ENCODE assay signal across 8 cellular contexts in the genomic region with DNA sequence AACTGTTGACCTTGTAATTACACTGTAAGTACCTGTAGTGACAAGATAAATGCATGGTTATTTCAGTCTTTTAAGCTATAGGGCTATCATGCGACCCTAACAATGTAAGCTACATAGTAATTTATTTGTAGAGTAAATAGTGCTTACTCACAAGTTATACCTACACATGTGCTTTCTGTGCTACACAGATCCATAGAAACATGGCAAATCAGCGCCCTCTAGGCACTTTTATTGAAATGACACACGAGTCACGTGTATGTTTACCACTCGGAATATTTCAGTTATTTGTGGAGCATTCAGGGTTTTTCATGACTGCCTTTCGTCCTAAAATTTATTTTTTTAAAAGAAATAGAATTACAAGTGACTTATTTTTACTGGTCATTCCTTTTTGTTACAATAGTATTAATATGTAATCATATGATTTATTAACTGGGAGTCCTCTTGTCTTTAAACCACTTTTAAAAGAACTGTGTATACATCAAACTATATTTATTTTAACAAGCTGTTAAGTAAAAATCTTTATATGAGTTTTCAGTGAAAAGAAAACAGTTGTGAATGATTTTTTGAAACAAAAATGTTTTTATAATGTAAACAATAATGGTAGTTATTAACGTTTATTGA.
DNase-seq lines count a peak whose midpoint lies in the region; ATAC-seq and TF ChIP-seq lines count a peak whose summit lies in the region.

No MANE protein-coding gene starts in this region.

- no CpG with 5 or more reads among the region's 7 CpGs for WGBS in IMR-90 (ENCODE audit: extremely low coverage in 2 of 2, insufficient read length in 1 of 2), 2 experiments
- 15 to 21% (median 20%) methylated on average over 7 of the region's 7 CpGs for WGBS in spleen, 5 donors

- no peak overlapping the region for H3K56ac ChIP-seq in IMR-90 (ENCODE audit: extremely low read depth, insufficient read depth, low read length)

- H4K8ac ChIP-seq in IMR-90 (ENCODE audit: low read depth in 2 of 2, low read length in 2 of 2): no peak overlapping the region

- dilution Hi-C loops in IMR-90 (cut with HindIII; ENCODE audit: low sequenced_read_pairs, unreplicated experiment): no loop called here

- peak; percentile 51 for TF ChIP-seq CTCF in Calu3 (IDR thresholded peaks at IDR 0.05; ENCODE audit: unreplicated experiment)
- TF ChIP-seq CTCF in IMR-90 (conservative IDR thresholded peaks at IDR 0.05; ENCODE audit: low read depth, low read length): 0 out of 2 replicates have a peak, but pooled peaks have one; percentile 2
- TF ChIP-seq CTCF in foreskin keratinocyte (conservative IDR thresholded peaks at IDR 0.05): peak; percentile 76
- TF ChIP-seq CTCF in spleen (IDR thresholded peaks at IDR 0.05 in 8 of 11, conservative IDR thresholded peaks at IDR 0.05 in 3 of 11): peak in 9 of 11 experiments; percentile 9 to 46 (median 42)

- peak; percentile 89 for ATAC-seq in GM19463 (IDR thresholded peaks at IDR 0.05; ENCODE audit: unreplicated experiment)
- ATAC-seq in IMR-90 (ENCODE audit: low read depth): no peak
- ATAC-seq in foreskin keratinocyte: peak; percentile 91
- ATAC-seq in naive thymus-derived CD4-positive, alpha-beta T cell: no peak
- ATAC-seq in activated naive CD8-positive, alpha-beta T cell treated with anti-CD3 and anti-CD28 coated beads, Interleukin-2, amount 50 U/mL, for 24 hours: no peak

- H4K5ac ChIP-seq in IMR-90 (ENCODE audit: low read depth, low read length): no peak overlapping the region

- H3K36me3 ChIP-seq in IMR-90 (ENCODE audit: control insufficient read depth, insufficient read depth, low read length): no peaks in the 10 kb centered on the region
- no peaks in the 10 kb centered on the region for H3K36me3 ChIP-seq in spleen
- H3K36me3 ChIP-seq in naive thymus-derived CD4-positive, alpha-beta T cell (ENCODE audit: control insufficient read depth in 2 of 3, insufficient read depth in 3 of 3, low read length in 3 of 3): no peaks in the 10 kb centered on the region

- no peak overlapping the region for H3K23ac ChIP-seq in IMR-90 (ENCODE audit: low read depth, low read length)

- no peaks in the 10 kb centered on the region for H3K9me1 ChIP-seq in IMR-90 (ENCODE audit: insufficient read depth, low read length)

- H3K27ac Mint-ChIP-seq in Calu3 (ENCODE audit: unreplicated experiment): no peak overlapping the region
- no peak overlapping the region for H3K27ac Mint-ChIP-seq in naive thymus-derived CD4-positive, alpha-beta T cell
- H3K27ac Mint-ChIP-seq in activated naive CD8-positive, alpha-beta T cell treated with anti-CD3 and anti-CD28 coated beads, Interleukin-2, amount 50 U/mL, for 24 hours: no peak overlapping the region

- H4K20me1 ChIP-seq in IMR-90 (ENCODE audit: insufficient read depth, low read length): no peaks in the 10 kb centered on the region

- no peaks in the 10 kb centered on the region for H3K79me1 ChIP-seq in IMR-90 (ENCODE audit: low read depth in 1 of 2, low read length in 2 of 2)

- no peak overlapping the region for H2AFZ ChIP-seq in IMR-90 (replicated peaks; ENCODE audit: low read length, poor library complexity)

- in situ Hi-C loops in IMR-90 (cut with MboI; ENCODE audit: low sequenced_read_pairs): no loop called here

- H2AK5ac ChIP-seq in IMR-90 (ENCODE audit: low read depth, low read length): no peak overlapping the region

- H2BK120ac ChIP-seq in IMR-90 (ENCODE audit: low read depth, low read length): no peak overlapping the region

- H3K27ac ChIP-seq in IMR-90 (ENCODE audit: insufficient read depth, low read length): no peak overlapping the region
- H3K27ac ChIP-seq in foreskin keratinocyte: no peak overlapping the region
- H3K27ac ChIP-seq in spleen: no peak overlapping the region
- no peak overlapping the region for H3K27ac ChIP-seq in naive thymus-derived CD4-positive, alpha-beta T cell (ENCODE audit: low read depth, low read length)

- H3K27me3 ChIP-seq in IMR-90 (ENCODE audit: control insufficient read depth, insufficient read depth, low read length) (no peaks in the 10 kb centered on the region), foreskin keratinocyte (no peaks in the 10 kb centered on the region), spleen (replicated peaks in 1 of 7) (no peaks in the 10 kb centered on the region)
- no peaks in the 10 kb centered on the region for H3K27me3 ChIP-seq in naive thymus-derived CD4-positive, alpha-beta T cell (ENCODE audit: control insufficient read depth in 2 of 2, insufficient read depth in 2 of 2, low read length in 2 of 2)

- no peak overlapping the region for H2BK20ac ChIP-seq in IMR-90 (ENCODE audit: low read depth, low read length)

- H2BK15ac ChIP-seq in IMR-90 (ENCODE audit: low read depth, low read length): no peak overlapping the region

- no peak for TF ChIP-seq RAD21 in IMR-90 (IDR thresholded peaks at IDR 0.05; ENCODE audit: low read length)

- H3K18ac ChIP-seq in IMR-90 (ENCODE audit: low read depth, low read length): no peak overlapping the region

- no peaks in the 10 kb centered on the region for H3K9me3 Mint-ChIP-seq in Calu3 (ENCODE audit: low read depth, unreplicated experiment)
- peaks cover 0 to 8% (median 2%) of the 10 kb centered on the region in 11 donors for H3K9me3 Mint-ChIP-seq in naive thymus-derived CD4-positive, alpha-beta T cell
- peaks cover 4% of the 10 kb centered on the region for H3K9me3 Mint-ChIP-seq in activated naive CD8-positive, alpha-beta T cell treated with anti-CD3 and anti-CD28 coated beads, Interleukin-2, amount 50 U/mL, for 24 hours

- H3K4me3 ChIP-seq in IMR-90 (ENCODE audit: insufficient read depth, low read depth, low read length): no peak overlapping the region
- no peak overlapping the region for H3K4me3 ChIP-seq in spleen
- H3K4me3 ChIP-seq in naive thymus-derived CD4-positive, alpha-beta T cell (ENCODE audit: low read length): no peak overlapping the region

- no peak overlapping the region for H2AK9ac ChIP-seq in IMR-90 (replicated peaks; ENCODE audit: low read depth, low read length, poor library complexity)

- H3K4me1 Mint-ChIP-seq in Calu3 (ENCODE audit: low read depth, unreplicated experiment): no peaks in the 10 kb centered on the region
- no peaks in the 10 kb centered on the region for H3K4me1 Mint-ChIP-seq in naive thymus-derived CD4-positive, alpha-beta T cell
- no peaks in the 10 kb centered on the region for H3K4me1 Mint-ChIP-seq in activated naive CD8-positive, alpha-beta T cell treated with anti-CD3 and anti-CD28 coated beads, Interleukin-2, amount 50 U/mL, for 24 hours

- no peak overlapping the region for H4K91ac ChIP-seq in IMR-90 (ENCODE audit: insufficient read depth, low read depth, low read length)

- H3K36me3 Mint-ChIP-seq in Calu3 (ENCODE audit: insufficient read depth, unreplicated experiment): no peaks in the 10 kb centered on the region
- H3K36me3 Mint-ChIP-seq in naive thymus-derived CD4-positive, alpha-beta T cell: no peaks in the 10 kb centered on the region
- H3K36me3 Mint-ChIP-seq in activated naive CD8-positive, alpha-beta T cell treated with anti-CD3 and anti-CD28 coated beads, Interleukin-2, amount 50 U/mL, for 24 hours (ENCODE audit: low read depth): no peaks in the 10 kb centered on the region

- DNase-seq in Calu3 (peak; percentile 60), IMR-90 (no peak), SK-N-DZ (ENCODE audit: low spot score) (peak; percentile 60), foreskin keratinocyte (peak; percentile 24 to 52), spleen (no peak)
- DNase-seq in naive thymus-derived CD4-positive, alpha-beta T cell: no peak
- DNase-seq in activated naive CD8-positive, alpha-beta T cell treated with anti-CD3 and anti-CD28 coated beads, Interleukin-2, amount 50 U/mL, for 24 hours: no peak

- peaks cover 4% of the 10 kb centered on the region for H3K9me3 ChIP-seq in IMR-90 (ENCODE audit: control insufficient read depth, insufficient read depth, low read length)
- H3K9me3 ChIP-seq in spleen: no peaks in the 10 kb centered on the region
- H3K9me3 ChIP-seq in naive thymus-derived CD4-positive, alpha-beta T cell (ENCODE audit: control insufficient read depth in 2 of 3, low read length in 3 of 3): no peaks in the 10 kb centered on the region

- H2BK5ac ChIP-seq in IMR-90 (ENCODE audit: low read depth, low read length, poor library complexity, severe bottlenecking): no peak overlapping the region

- intact Hi-C loops in Calu3 (cut with micrococcal nuclease; ENCODE audit: unreplicated experiment) (loop anchor here (1.0 to 10.0 kb wide), 3 partner anchors 168 to 1419 kb away; no protein-coding TSS in a partner anchor), IMR-90 (cut with micrococcal nuclease) (no loop called here), spleen (cut with DNase I; ENCODE audit: low total_unique reads) (no loop called here)
- intact Hi-C loops in naive thymus-derived CD4-positive, alpha-beta T cell (cut with micrococcal nuclease): no loop called here

- BruUV-seq in Calu3 (replicated peaks; lab: Mats Ljungman, UMichigan): no TSS peak
- BruUV-seq in IMR-90 (replicated peaks; lab: Mats Ljungman, UMichigan): no TSS peak

- no peaks in the 10 kb centered on the region for H3K4me1 ChIP-seq in IMR-90 (ENCODE audit: control insufficient read depth, insufficient read depth, low read length)
- no peaks in the 10 kb centered on the region for H3K4me1 ChIP-seq in foreskin keratinocyte
- no peaks in the 10 kb centered on the region for H3K4me1 ChIP-seq in spleen
- no peaks in the 10 kb centered on the region for H3K4me1 ChIP-seq in naive thymus-derived CD4-positive, alpha-beta T cell (ENCODE audit: control insufficient read depth in 2 of 2, insufficient read depth in 2 of 2, low read length in 2 of 2)

- H3K4me3 Mint-ChIP-seq in Calu3 (ENCODE audit: low read depth, unreplicated experiment): no peak overlapping the region
- no peak overlapping the region for H3K4me3 Mint-ChIP-seq in naive thymus-derived CD4-positive, alpha-beta T cell
- H3K4me3 Mint-ChIP-seq in activated naive CD8-positive, alpha-beta T cell treated with anti-CD3 and anti-CD28 coated beads, Interleukin-2, amount 50 U/mL, for 24 hours: no peak overlapping the region

- H3K27me3 Mint-ChIP-seq in Calu3 (ENCODE audit: unreplicated experiment): no peaks in the 10 kb centered on the region
- no peaks in the 10 kb centered on the region for H3K27me3 Mint-ChIP-seq in naive thymus-derived CD4-positive, alpha-beta T cell
- no peaks in the 10 kb centered on the region for H3K27me3 Mint-ChIP-seq in activated naive CD8-positive, alpha-beta T cell treated with anti-CD3 and anti-CD28 coated beads, Interleukin-2, amount 50 U/mL, for 24 hours

- POLR2A ChIA-PET in IMR-90 (lab: Charles Lee; ENCODE audit: unreplicated experiment): no interaction called here
- POLR2A ChIA-PET in naive thymus-derived CD4-positive, alpha-beta T cell (lab: Charles Lee): no interaction called here

- H3K4ac ChIP-seq in IMR-90 (ENCODE audit: low read depth, low read length): no peak overlapping the region

- H3K9ac ChIP-seq in IMR-90 (ENCODE audit: low read depth, low read length): no peak overlapping the region

- H3K14ac ChIP-seq in IMR-90 (replicated peaks; ENCODE audit: low read depth, low read length): no peak overlapping the region

- H3K4me2 ChIP-seq in IMR-90 (ENCODE audit: low read depth, low read length): no peak overlapping the region

- no peak for TF ChIP-seq POLR2A in IMR-90 (IDR thresholded peaks at IDR 0.05; ENCODE audit: low read depth, low read length)
- TF ChIP-seq POLR2A in spleen (IDR thresholded peaks at IDR 0.05): no peak

- CTCF ChIA-PET in Calu3 (lab: Charles Lee): interaction anchor here (0.9 to 1.2 kb wide), 2 partner anchors 283 to 517 kb away, joined by 3 read pairs; no protein-coding TSS in a partner anchor
- CTCF ChIA-PET in IMR-90 (lab: Yijun Ruan, JAX): interaction anchor here (0.6 to 0.7 kb wide), 2 partner anchors 10 to 414 kb away, joined by 3 read pairs; no protein-coding TSS in a partner anchor
- CTCF ChIA-PET in naive thymus-derived CD4-positive, alpha-beta T cell (lab: Charles Lee): no interaction called here

Comparison
In these comparisons a context has a peak if more than half of its experiments do, and no peak if none do; other contexts are left out.
1. DNase-seq: peak in Calu3 (single experiment), SK-N-DZ (single experiment) and foreskin keratinocyte (2 of 2); none in IMR-90 (single experiment), spleen (single experiment), naive thymus-derived CD4-positive, alpha-beta T cell (0 of 9) and activated naive CD8-positive, alpha-beta T cell treated with anti-CD3 and anti-CD28 coated beads, Interleukin-2, amount 50 U/mL, for 24 hours (single experiment).
2. CTCF ChIP-seq: peak in every context shown above with its lines; median percentile 76 in foreskin keratinocyte; 51 in Calu3; 42 in spleen; 2 in IMR-90.
3. ATAC-seq: peak in GM19463 (single experiment) and foreskin keratinocyte (single experiment); none in IMR-90 (single experiment), naive thymus-derived CD4-positive, alpha-beta T cell (single experiment) and activated naive CD8-positive, alpha-beta T cell treated with anti-CD3 and anti-CD28 coated beads, Interleukin-2, amount 50 U/mL, for 24 hours (single experiment).